ENCODE assay signal across 14 cellular contexts in genomic region chr17:78647030-78647429, GRCh38.
"Had no signal": no experiment of that assay in that cellular context is flagged by ENCODE, and none has a peak within 500 bp of the region (broad histone marks: within the 10 kb centered on the region; RNA-seq: fewer than 3 reads in every experiment).

No MANE protein-coding gene starts in this region.

- H3K4me1 Mint-ChIP-seq: nephron had no signal

- H3K27ac ChIP-seq: cardiac muscle cell, colonic mucosa, prostate gland, SK-N-MC had no signal

- DNase-seq: colonic mucosa; effector CD4-positive, alpha-beta T cell; left colon; mesenchymal stem cell; stimulated activated CD4-positive, alpha-beta T cell treated with anti-CD3 and anti-CD28 coated beads, Interleukin-2, amount 100 ng/mL, for 48 hours; T-cell; transverse colon had no signal

- H3K9me3 ChIP-seq: colonic mucosa, prostate gland, transverse colon had no signal

- ATAC-seq: heart left ventricle, left colon, sciatic nerve, T-cell had no signal

- H3K27ac Mint-ChIP-seq: nephron had no signal

- H3K4me3 ChIP-seq: cardiac muscle cell, colonic mucosa, heart left ventricle, prostate gland, SK-N-MC, transverse colon had no signal

- H3K27me3 ChIP-seq: cardiac muscle cell, colonic mucosa had no signal

- FAIRE-seq: frontal cortex had no signal

- H3K4me1 ChIP-seq: colonic mucosa, prostate gland, transverse colon had no signal

- H3K36me3 ChIP-seq: cardiac muscle cell, colonic mucosa, heart left ventricle, prostate gland, transverse colon had no signal

- H3K4me3 Mint-ChIP-seq: nephron had no signal
